8 cellular contexts compared by ENCODE assay signal in genomic region chr15:76235186-76235826, GRCh38.
DNase-seq lines count a peak whose midpoint lies in the region; ATAC-seq and TF ChIP-seq lines count a peak whose summit lies in the region.

No MANE protein-coding gene starts in this region.

- TF ChIP-seq CTCF in heart left ventricle (IDR thresholded peaks at IDR 0.05): peak; percentile 38 to 63 (median 51)
- peak; percentile 43 for TF ChIP-seq CTCF in smooth muscle cell (IDR thresholded peaks at IDR 0.05; ENCODE audit: borderline replicate concordance, insufficient read depth, poor library complexity, severe bottlenecking)

- H4K20me1 ChIP-seq in smooth muscle cell (ENCODE audit: low read depth): peaks cover 23% of the 10 kb centered on the region

- TF ChIP-seq POLR2A in heart left ventricle (IDR thresholded peaks at IDR 0.05): no peak

- H3K4me3 ChIP-seq in heart left ventricle: no peak overlapping the region
- no peak overlapping the region for H3K4me3 ChIP-seq in smooth muscle cell
- H3K4me3 ChIP-seq in effector memory CD4-positive, alpha-beta T cell (ENCODE audit: insufficient read depth, low read depth, low read length, poor library complexity, severe bottlenecking): no peak overlapping the region

- H3K36me3 ChIP-seq in heart left ventricle (peaks cover 0 to 14% (median 11%) of the 10 kb centered on the region in 9 donors), smooth muscle cell (ENCODE audit: low read depth) (no peaks in the 10 kb centered on the region)
- H3K36me3 ChIP-seq in effector memory CD4-positive, alpha-beta T cell (ENCODE audit: control insufficient read depth, insufficient read depth, low read length): peaks cover 12% of the 10 kb centered on the region

- H3F3A ChIP-seq in smooth muscle cell (ENCODE audit: low read depth): no peaks in the 10 kb centered on the region

- ATAC-seq in heart left ventricle (peak; percentile 71 to 83 (median 75)), HG03039 (IDR thresholded peaks at IDR 0.05; ENCODE audit: unreplicated experiment) (no peak)

- no peak overlapping the region for H2AFZ ChIP-seq in smooth muscle cell (ENCODE audit: low read depth)

- H3K79me2 ChIP-seq in smooth muscle cell (ENCODE audit: low read depth): no peaks in the 10 kb centered on the region

- peaks cover 0 to 10% (median 0%) of the 10 kb centered on the region in 12 donors for H3K4me1 ChIP-seq in heart left ventricle
- H3K4me1 ChIP-seq in smooth muscle cell (ENCODE audit: low read depth): peaks cover 11% of the 10 kb centered on the region
- no peaks in the 10 kb centered on the region for H3K4me1 ChIP-seq in effector memory CD4-positive, alpha-beta T cell (ENCODE audit: control insufficient read depth, insufficient read depth, low read length, poor library complexity, severe bottlenecking)

- no peaks in the 10 kb centered on the region for H3K9me3 ChIP-seq in heart left ventricle
- H3K9me3 ChIP-seq in smooth muscle cell (replicated peaks; ENCODE audit: low read depth): no peaks in the 10 kb centered on the region
- H3K9me3 ChIP-seq in effector memory CD4-positive, alpha-beta T cell (ENCODE audit: control insufficient read depth, low read length): no peaks in the 10 kb centered on the region

- H3K27ac ChIP-seq in heart left ventricle (no peak overlapping the region), smooth muscle cell (ENCODE audit: low read depth) (no peak overlapping the region)
- H3K27ac ChIP-seq in effector memory CD4-positive, alpha-beta T cell (ENCODE audit: insufficient read depth, low read length, poor library complexity, severe bottlenecking): no peak overlapping the region

- H3K27me3 ChIP-seq in heart left ventricle (no peaks in the 10 kb centered on the region), smooth muscle cell (ENCODE audit: low read depth) (no peaks in the 10 kb centered on the region)
- H3K27me3 ChIP-seq in effector memory CD4-positive, alpha-beta T cell (replicated peaks; ENCODE audit: control insufficient read depth, insufficient read depth, low read length, poor library complexity, severe bottlenecking): no peaks in the 10 kb centered on the region

- H3K4me2 ChIP-seq in smooth muscle cell: no peak overlapping the region

- intact Hi-C loops in heart left ventricle (cut with DNase I): loop anchor here in 9 of 10 donors (2.0 to 10.0 kb wide), 8 partner anchors 42 to 632 kb away; partner anchors contain the start of gene ISL2 (in 1 of the 9)

- DNase-seq in NCI-H1105 treated with DMSO at 0.1 percent for 48 hours (lab: John Stamatoyannopoulos, UW) (peak; percentile 27), NCI-H1105 (lab: John Stamatoyannopoulos, UW) (no peak), LHCN-M2 (ENCODE audit: low read depth) (peak; percentile 47), SW480 (ENCODE audit: low spot score) (peak; percentile 70), heart left ventricle (no peak), smooth muscle cell (lab: John Stamatoyannopoulos, UW; ENCODE audit: unreplicated experiment) (no peak)
- DNase-seq in effector memory CD4-positive, alpha-beta T cell: no peak

- 73 to 88% (median 79%) methylated on average over 3 of the region's 3 CpGs for WGBS in heart left ventricle, 4 donors
- WGBS in smooth muscle cell (ENCODE audit: low lambda C conversion rate): 78% methylated on average over 3 of the region's 3 CpGs

- no peak overlapping the region for H3K9ac ChIP-seq in smooth muscle cell (ENCODE audit: low read depth)

Comparison
In these comparisons a context has a peak if more than half of its experiments do, and no peak if none do; other contexts are left out.
1. DNase-seq: peak in NCI-H1105 treated with DMSO at 0.1 percent for 48 hours (single experiment), LHCN-M2 (single experiment) and SW480 (single experiment); none in NCI-H1105 (single experiment), heart left ventricle (0 of 5), smooth muscle cell (single experiment) and effector memory CD4-positive, alpha-beta T cell (0 of 3).